Comparison of ENCODE assay signal across 19 cellular contexts in the genomic region with DNA sequence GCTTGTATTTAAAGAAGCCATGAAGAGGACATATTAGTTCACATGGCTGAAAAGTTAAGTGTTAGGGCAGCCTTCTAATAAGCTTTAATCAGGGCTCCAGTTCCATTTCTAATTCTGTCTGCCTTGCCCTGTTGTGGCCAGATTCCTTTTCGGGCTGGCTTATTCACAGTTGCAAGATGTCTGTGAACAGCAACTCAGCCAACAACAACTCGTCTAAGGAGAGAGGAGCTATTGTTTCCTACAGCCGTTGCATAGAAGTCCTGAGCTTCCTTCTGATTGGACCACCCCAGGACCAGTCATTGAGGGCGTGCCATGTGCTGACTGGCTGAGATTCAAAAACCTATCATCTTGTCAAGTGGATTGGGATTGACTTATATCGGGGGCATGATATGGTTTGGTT. TPM values are rescaled to one million over a fixed set of nuclear protein-coding genes. Genes with fewer than 3 reads are reported as not detected.
DNase-seq lines count a peak whose midpoint lies in the region; ATAC-seq and TF ChIP-seq lines count a peak whose summit lies in the region.
"Had no signal": no experiment of that assay in that cellular context is flagged by ENCODE, and none has a peak within 500 bp of the region (broad histone marks: within the 10 kb centered on the region; RNA-seq: fewer than 3 reads in every experiment).

No MANE protein-coding gene starts in this region.

- no peak overlapping the region for H3K4me3 ChIP-seq in heart right ventricle
- H3K4me3 ChIP-seq in right atrium auricular region = no peak overlapping the region
- no peak overlapping the region for H3K4me3 ChIP-seq in gastrocnemius medialis
- H3K4me3 ChIP-seq in ovary = no peak overlapping the region
- H3K4me3 ChIP-seq: BLaER1, SJCRH30 had no signal

- H3K27me3 ChIP-seq in heart right ventricle = no peaks in the 10 kb centered on the region
- no peaks in the 10 kb centered on the region for H3K27me3 ChIP-seq in right atrium auricular region
- no peaks in the 10 kb centered on the region for H3K27me3 ChIP-seq in gastrocnemius medialis
- H3K27me3 ChIP-seq in ovary = no peaks in the 10 kb centered on the region
- H3K27me3 ChIP-seq: BLaER1, SJCRH30 had no signal

- 44 to 63% methylated on average over 5 of the region's 5 CpGs for WGBS in heart right ventricle, 2 donors
- WGBS in ovary, 3 donors = 87 to 95% (median 88%) methylated on average over 5 of the region's 5 CpGs

- TF ChIP-seq EP300 in ovary (IDR thresholded peaks at IDR 0.05) = no peak

- H3K27ac ChIP-seq in heart right ventricle = peak overlapping the region in 8 of 10 donors; percentile 71 to 89 (median 87)
- peak overlapping the region; percentile 85 to 96 for H3K27ac ChIP-seq in right atrium auricular region
- peak overlapping the region; percentile 92 to 97 (median 94) for H3K27ac ChIP-seq in gastrocnemius medialis
- H3K27ac ChIP-seq in ovary = no peak overlapping the region
- H3K27ac ChIP-seq: BLaER1, HL-60, SJCRH30 had no signal

- no peak for DNase-seq in heart right ventricle
- DNase-seq in left cardiac atrium = no peak
- no peak for DNase-seq in right atrium auricular region (ENCODE audit: low spot score)
- peak in 1 of 2 donors; percentile 55 for DNase-seq in gastrocnemius medialis
- DNase-seq in NCI-H2196 treated with DMSO at 0.1 percent for 48 hours (lab: John Stamatoyannopoulos, UW; ENCODE audit: unreplicated experiment) = no peak
- DNase-seq in ovary = no peak
- DNase-seq in effector CD8-positive, alpha-beta T cell (lab: John Stamatoyannopoulos, UW) = no peak
- DNase-seq: CD4-positive, CD25-positive, alpha-beta regulatory T cell; Karpas-422; NCI-H1092 treated with DMSO at 0.1 percent for 48 hours; NCI-H1436; NCI-H187 treated with DMSO at 0.1 percent for 48 hours; NCI-H2171 treated with DMSO at 0.1 percent for 48 hours; NCI-H524; NCI-H774; SJCRH30 had no signal

- TF ChIP-seq CTCF in heart right ventricle (IDR thresholded peaks at IDR 0.05) = no peak
- no peak for TF ChIP-seq CTCF in right atrium auricular region (IDR thresholded peaks at IDR 0.05)
- TF ChIP-seq CTCF in gastrocnemius medialis (IDR thresholded peaks at IDR 0.05 in 4 of 5, conservative IDR thresholded peaks at IDR 0.05 in 1 of 5) = no peak
- TF ChIP-seq CTCF in ovary (IDR thresholded peaks at IDR 0.05) = no peak

- ATAC-seq in heart right ventricle (peak in 3 of 8 donors; percentile 5 to 34 (median 24)), left cardiac atrium (no peak), gastrocnemius medialis (peak; percentile 16 to 21)
- ATAC-seq: HCT116 had no signal

- H3K4me1 ChIP-seq in heart right ventricle = peaks cover 0 to 35% (median 11%) of the 10 kb centered on the region in 9 donors
- H3K4me1 ChIP-seq in right atrium auricular region = peaks cover 0 to 10% of the 10 kb centered on the region in 2 donors
- peaks cover 18 to 42% of the 10 kb centered on the region in 2 donors for H3K4me1 ChIP-seq in gastrocnemius medialis
- H3K4me1 ChIP-seq in ovary (ENCODE audit: insufficient read depth) = peaks cover 9% of the 10 kb centered on the region
- H3K4me1 ChIP-seq: BLaER1, SJCRH30 had no signal

- in situ Hi-C loops in gastrocnemius medialis (cut with MboI; ENCODE audit: low sequenced_read_pairs in 4 of 4) = loop anchor here (25.0 kb wide), 1 partner anchor 516 kb away; no protein-coding TSS in a partner anchor

- TF ChIP-seq POLR2A in gastrocnemius medialis (IDR thresholded peaks at IDR 0.05) (no peak), ovary (IDR thresholded peaks at IDR 0.05) (no peak)

- H3K36me3 ChIP-seq in heart right ventricle (peaks cover 0 to 8% (median 0%) of the 10 kb centered on the region in 9 donors), right atrium auricular region (no peaks in the 10 kb centered on the region), gastrocnemius medialis (no peaks in the 10 kb centered on the region), ovary (no peaks in the 10 kb centered on the region)
- H3K36me3 ChIP-seq: BLaER1, SJCRH30 had no signal

- no peaks in the 10 kb centered on the region for H3K9me3 ChIP-seq in heart right ventricle
- H3K9me3 ChIP-seq in right atrium auricular region = no peaks in the 10 kb centered on the region
- no peaks in the 10 kb centered on the region for H3K9me3 ChIP-seq in gastrocnemius medialis
- no peaks in the 10 kb centered on the region for H3K9me3 ChIP-seq in ovary
- H3K9me3 ChIP-seq: BLaER1, SJCRH30 had no signal

- intact Hi-C loops in heart right ventricle (cut with DNase I) = loop anchor here in 3 of 10 donors (5.0 kb wide), 1 partner anchor 51 kb away; no protein-coding TSS in a partner anchor
- intact Hi-C loops in left cardiac atrium (cut with DNase I) = no loop called here
- intact Hi-C loops in gastrocnemius medialis (cut with DNase I; ENCODE audit: low total_unique reads) = loop anchor here (2.0 kb wide), 2 partner anchors 17 to 51 kb away; a partner anchor contains a TSS
- intact Hi-C loops in ovary (cut with DNase I) = no loop called here

RNA-seq across cellular contexts. Expression of a gene that starts 18.6 kb away (rescaled TPM):
- total RNA-seq in heart right ventricle (100 to 1,000 TPM; 167 to 495 (median 266) TPM), left cardiac atrium (100 to 1,000 TPM; 107 to 179 TPM), right atrium auricular region (100 to 1,000 TPM; 158 to 253 TPM), gastrocnemius medialis (1,000 to 10,000 TPM in 3 of 4 donors, 100 to 1,000 TPM in 1; 950 to 2,403 (median 1,384) TPM), ovary (100 to 1,000 TPM in 1 of 7 donors, 10 to 100 TPM in 6; 37.4 to 101 (median 71.2) TPM)
- polyA plus RNA-seq in heart right ventricle (100 to 1,000 TPM; 136 to 242 TPM), ovary (10 to 100 TPM; 37.5 to 59.9 TPM)

RNA-seq across cellular contexts. Expression of a gene that starts 51.1 kb away (rescaled TPM):
- total RNA-seq in heart right ventricle (10 to 100 TPM; 17.7 to 25.8 (median 20.2) TPM), left cardiac atrium (10 to 100 TPM; 17.8 to 23.6 TPM), right atrium auricular region (10 to 100 TPM; 22.6 to 23.3 TPM), gastrocnemius medialis (10 to 100 TPM; 24.8 to 41.4 (median 34.1) TPM), ovary (10 to 100 TPM; 19.4 to 37.0 (median 27.1) TPM)
- polyA plus RNA-seq in heart right ventricle (10 to 100 TPM; 12.9 to 13.0 TPM), ovary (10 to 100 TPM; 17.8 to 20.1 TPM)

Comparison
In these comparisons a context has a peak if more than half of its experiments do, and no peak if none do; other contexts are left out.
1. ATAC-seq: peak in gastrocnemius medialis (2 of 2); none in left cardiac atrium (0 of 2).
2. H3K27ac ChIP-seq: peak in heart right ventricle (8 of 10), right atrium auricular region (2 of 2) and gastrocnemius medialis (4 of 4); none in ovary (0 of 2).